In the genomic region with DNA sequence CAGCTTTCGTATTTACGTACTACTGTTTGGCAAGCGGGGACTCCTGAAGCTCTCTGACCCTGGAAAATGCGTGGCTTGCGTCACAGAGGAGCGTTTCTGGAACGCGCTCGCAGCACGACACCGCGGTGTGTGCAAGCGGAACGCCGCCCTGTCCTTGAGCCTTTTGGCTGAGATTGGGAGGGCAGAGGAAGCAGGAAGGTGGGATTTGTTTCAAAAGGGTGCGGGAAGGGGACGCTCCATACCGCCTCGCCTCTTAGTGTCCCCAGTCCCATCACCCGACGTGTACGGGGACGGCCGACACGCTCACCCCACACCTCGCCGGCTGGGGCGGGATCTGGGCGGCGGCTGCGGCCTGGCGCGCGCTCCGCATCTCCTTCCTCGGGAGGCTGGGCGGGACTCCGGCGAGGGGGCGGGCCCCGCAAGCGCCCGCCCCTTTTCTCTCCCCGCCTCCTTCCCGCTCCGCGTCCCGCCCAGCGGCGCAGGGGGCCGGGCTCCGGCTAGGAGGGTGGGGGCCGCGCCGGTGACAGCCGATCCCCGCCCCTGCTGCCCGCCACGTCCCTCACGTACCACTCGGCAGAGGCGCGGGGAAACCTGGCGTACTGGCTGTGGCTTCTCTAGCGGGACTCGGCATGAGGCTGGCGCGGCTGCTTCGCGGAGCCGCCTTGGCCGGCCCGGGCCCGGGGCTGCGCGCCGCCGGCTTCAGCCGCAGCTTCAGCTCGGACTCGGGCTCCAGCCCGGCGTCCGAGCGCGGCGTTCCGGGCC, we compare ENCODE assay signal across 8 cellular contexts. TPM values are rescaled to one million over a fixed set of nuclear protein-coding genes. Genes with fewer than 3 reads are reported as not detected.
A peak's percentile ranks its signal among the peaks of the same experiment; 100 is the strongest.
DNase-seq lines count a peak whose midpoint lies in the region; ATAC-seq and TF ChIP-seq lines count a peak whose summit lies in the region.

A gene (plus strand): TSS at position 569 of the 762 bp plus-strand sequence. CDS start 61 bp downstream, at position 630.

- peaks cover 2% of the 10 kb centered on the region for H3K79me1 ChIP-seq in mesendoderm (ENCODE audit: low read length)

- H3K18ac ChIP-seq in mesendoderm (ENCODE audit: low read length), result peak within 1 kb of the TSS; percentile 91

- H3K4me1 Mint-ChIP-seq in effector memory CD8-positive, alpha-beta T cell (ENCODE audit: low read depth in 2 of 2), result peaks cover 13 to 23% of the 10 kb centered on the region in 2 donors

- no peak within 1 kb of the TSS for H4K8ac ChIP-seq in mesendoderm (ENCODE audit: low read depth, low read length)

- H3K9ac ChIP-seq in mesendoderm (ENCODE audit: low read length), result peak within 1 kb of the TSS; percentile 93

- peak within 1 kb of the TSS; percentile 90 for H3K27ac ChIP-seq in mesendoderm (ENCODE audit: low read depth, low read length)

- H3K79me2 ChIP-seq in mesendoderm (ENCODE audit: control insufficient read depth, insufficient read depth, low read length), result peaks cover 28% of the 10 kb centered on the region

- peak within 1 kb of the TSS; percentile 89 to 95 for H3K4me3 Mint-ChIP-seq in effector memory CD8-positive, alpha-beta T cell

- H4K5ac ChIP-seq in mesendoderm (ENCODE audit: low read length), result peak within 1 kb of the TSS; percentile 68

- H3K36me3 ChIP-seq in mesendoderm (ENCODE audit: control insufficient read depth, insufficient read depth, low read length), result no peaks in the 10 kb centered on the region

- H3K4me1 ChIP-seq in mesendoderm (ENCODE audit: control insufficient read depth, low read depth, low read length), result peaks cover 6% of the 10 kb centered on the region

- H2BK15ac ChIP-seq in mesendoderm (replicated peaks; ENCODE audit: low read depth), result no peak within 1 kb of the TSS

- peak within 1 kb of the TSS; percentile 62 for H3K4me3 ChIP-seq in mesendoderm (ENCODE audit: low read length)

- H2BK5ac ChIP-seq in mesendoderm (ENCODE audit: low read length), result peak within 1 kb of the TSS; percentile 93

- peak within 1 kb of the TSS; percentile 32 for H2BK120ac ChIP-seq in mesendoderm (ENCODE audit: low read depth, low read length)

- ATAC-seq in effector memory CD8-positive, alpha-beta T cell (replicated peaks), result peak; percentile 92

- H2AK5ac ChIP-seq in mesendoderm (ENCODE audit: low read length), result no peak within 1 kb of the TSS

- peak within 1 kb of the TSS; percentile 11 for H3K4ac ChIP-seq in mesendoderm (ENCODE audit: low read depth, low read length)

- TF ChIP-seq CTCF in GM20000 (IDR thresholded peaks at IDR 0.05; ENCODE audit: extremely low read depth, missing control alignments), result no peak

- WGBS in mesendoderm (ENCODE audit: extremely low coverage, insufficient coverage, low lambda C conversion rate), result no CpG with 5 or more reads among the region's 88 CpGs

- peak within 1 kb of the TSS; percentile 79 for H3K4me2 ChIP-seq in mesendoderm (ENCODE audit: low read length)

- no peaks in the 10 kb centered on the region for H3K36me3 Mint-ChIP-seq in effector memory CD8-positive, alpha-beta T cell (ENCODE audit: insufficient read depth)

- H3K9me3 Mint-ChIP-seq in effector memory CD8-positive, alpha-beta T cell, result no peaks in the 10 kb centered on the region

- peak within 1 kb of the TSS; percentile 86 to 88 for H3K27ac Mint-ChIP-seq in effector memory CD8-positive, alpha-beta T cell

- no peaks in the 10 kb centered on the region for H3K27me3 Mint-ChIP-seq in effector memory CD8-positive, alpha-beta T cell

- no peak within 1 kb of the TSS for H3K23ac ChIP-seq in mesendoderm (ENCODE audit: low read length)

- H3K56ac ChIP-seq in mesendoderm (ENCODE audit: low read length), result peak within 1 kb of the TSS; percentile 99

- no peaks in the 10 kb centered on the region for H3K27me3 ChIP-seq in mesendoderm (ENCODE audit: insufficient read depth, low read length, poor library complexity)

- DNase-seq in COLO668 (lab: John Stamatoyannopoulos, UW; ENCODE audit: unreplicated experiment) (peak; percentile 93), GM20000 (ENCODE audit: low spot score) (peak; percentile 99), HS-5 (ENCODE audit: low read depth) (peak; percentile 83), NOMO-1 (lab: John Stamatoyannopoulos, UW; ENCODE audit: unreplicated experiment in 2 of 2) (peak; percentile 84 to 90), mesendoderm (peak; percentile 94)
- peak; percentile 79 to 80 for DNase-seq in activated CD8-positive, alpha-beta memory T cell treated with anti-CD3 and anti-CD28 coated beads for 4 hours (ENCODE audit: low read depth in 2 of 2)
- peak; percentile 86 to 91 (median 90) for DNase-seq in effector memory CD8-positive, alpha-beta T cell
- DNase-seq in stimulated activated CD8-positive, alpha-beta memory T cell treated with anti-CD3 and anti-CD28 coated beads, Interleukin-15, amount 100 ng/mL, for 1 hour (ENCODE audit: low read depth), result peak; percentile 73

RNA-seq across cellular contexts. Expression of the gene that starts here (rescaled TPM):
- polyA plus RNA-seq in mesendoderm (2013, experiment 1 of 2), result 33.1 TPM
- 34.5 TPM for polyA plus RNA-seq in mesendoderm (2013, experiment 2 of 2)

Comparison
In these comparisons a context has a peak if more than half of its experiments do, and no peak if none do; other contexts are left out.
1. Peak in every context shown above with its lines: DNase-seq, ATAC-seq, H3K4me3 ChIP-seq and H3K27ac ChIP-seq.